Comparison of ENCODE assay signal across 34 cellular contexts in genomic region chr3:83393276-83393675, GRCh38.
"Had no signal": no experiment of that assay in that cellular context is flagged by ENCODE, and none has a peak within 500 bp of the region (broad histone marks: within the 10 kb centered on the region; RNA-seq: fewer than 3 reads in every experiment).

No MANE protein-coding gene starts in this region.

- H3K36me3 Mint-ChIP-seq: activated naive CD4-positive, alpha-beta T cell treated with anti-CD3 and anti-CD28 coated beads, Interleukin-2, amount 50 U/mL, for 24 hours; activated naive CD8-positive, alpha-beta T cell treated with anti-CD3 and anti-CD28 coated beads for 36 hours; brain had no signal

- H3K4me1 ChIP-seq: adrenal gland, ascending aorta, breast epithelium, colonic mucosa, esophagus squamous epithelium, gastroesophageal sphincter had no signal

- H3K4me1 Mint-ChIP-seq: activated B cell treated with CpG ODN at 0.5 μM for 24 hours; activated naive CD4-positive, alpha-beta T cell treated with anti-CD3 and anti-CD28 coated beads, Interleukin-2, amount 50 U/mL, for 24 hours; activated naive CD8-positive, alpha-beta T cell treated with anti-CD3 and anti-CD28 coated beads for 36 hours; activated naive CD8-positive, alpha-beta T cell treated with anti-CD3 and anti-CD28 coated beads, Interleukin-2, amount 50 U/mL, for 24 hours; brain; T-helper 17 cell had no signal

- H3K27me3 Mint-ChIP-seq: activated B cell treated with CpG ODN at 0.5 μM for 24 hours; activated CD8-positive, alpha-beta T cell treated with anti-CD3 and anti-CD28 coated beads for 36 hours; activated naive CD4-positive, alpha-beta T cell treated with anti-CD3 and anti-CD28 coated beads, Interleukin-2, amount 50 U/mL, for 24 hours; activated naive CD8-positive, alpha-beta T cell treated with anti-CD3 and anti-CD28 coated beads for 36 hours; activated naive CD8-positive, alpha-beta T cell treated with anti-CD3 and anti-CD28 coated beads, Interleukin-2, amount 50 U/mL, for 24 hours; T-helper 17 cell had no signal

- H3K27me3 ChIP-seq: adrenal gland, ascending aorta, breast epithelium, cardiac muscle cell, colonic mucosa, esophagus squamous epithelium, gastroesophageal sphincter had no signal

- ATAC-seq: activated CD4-positive, CD25-positive, alpha-beta regulatory T cell treated with anti-CD3 and anti-CD28 coated beads, Interleukin-2, amount 50 U/mL, for 24 hours; activated CD8-positive, alpha-beta T cell treated with anti-CD3 and anti-CD28 coated beads for 36 hours; activated naive CD8-positive, alpha-beta T cell treated with anti-CD3 and anti-CD28 coated beads, Interleukin-2, amount 50 U/mL, for 24 hours; activated T-cell treated with anti-CD3 and anti-CD28 coated beads, Interleukin-2, amount 50 U/mL, for 4 hours; gastroesophageal sphincter; T-helper 17 cell had no signal

- FAIRE-seq: endometrium, endothelial cell of umbilical vein had no signal

- H3K4me3 Mint-ChIP-seq: activated B cell treated with CpG ODN at 0.5 μM for 24 hours; activated CD8-positive, alpha-beta T cell treated with anti-CD3 and anti-CD28 coated beads for 36 hours; activated naive CD4-positive, alpha-beta T cell treated with anti-CD3 and anti-CD28 coated beads for 36 hours; activated naive CD4-positive, alpha-beta T cell treated with anti-CD3 and anti-CD28 coated beads, Interleukin-2, amount 50 U/mL, for 24 hours; activated naive CD8-positive, alpha-beta T cell treated with anti-CD3 and anti-CD28 coated beads for 36 hours; activated naive CD8-positive, alpha-beta T cell treated with anti-CD3 and anti-CD28 coated beads, Interleukin-2, amount 50 U/mL, for 24 hours; activated T-cell treated with anti-CD3 and anti-CD28 coated beads, Interleukin-2, amount 50 U/mL, for 4 hours; brain; T-helper 17 cell; T-helper 2 cell treated with Interferon-gamma antibody and Interleukin-4, amounts not matched to agents 5 μg/mL and 100 μg/mL, for 36 hours had no signal

- DNase-seq: activated B cell treated with CpG ODN at 0.5 μM for 24 hours; activated CD4-positive, alpha-beta T cell treated with anti-CD3 and anti-CD28 coated beads for 48 hours; activated CD4-positive, alpha-beta T cell treated with anti-CD3 and anti-CD28 coated beads, Interleukin-2, amount 50 U/mL, for 1 hour; activated CD4-positive, alpha-beta T cell treated with anti-CD3 and anti-CD28 coated beads, Interleukin-2, amount 50 U/mL, for 48 hours; activated CD8-positive, alpha-beta memory T cell treated with anti-CD3 and anti-CD28 coated beads for 24 hours; activated CD8-positive, alpha-beta T cell treated with anti-CD3 and anti-CD28 coated beads for 36 hours; activated effector memory CD4-positive, alpha-beta T cell treated with anti-CD3 and anti-CD28 coated beads, Interleukin-2, amount 50 U/mL, for 16 hours; activated naive CD4-positive, alpha-beta T cell treated with anti-CD3 and anti-CD28 coated beads for 36 hours; activated naive CD8-positive, alpha-beta T cell treated with anti-CD3 and anti-CD28 coated beads for 36 hours; activated naive CD8-positive, alpha-beta T cell treated with anti-CD3 and anti-CD28 coated beads, Interleukin-2, amount 50 U/mL, for 24 hours; activated T-cell treated with anti-CD3 and anti-CD28 coated beads, Interleukin-2, amount 50 U/mL, for 4 hours; adrenal gland; central memory CD4-positive, alpha-beta T cell; cerebellar nuclear complex; colonic mucosa; effector CD8-positive, alpha-beta T cell; esophagus squamous epithelium; foreskin melanocyte; T-helper 1 cell; T-helper 17 cell; T1000; WERI-Rb-1 had no signal

- H3K27ac ChIP-seq: adrenal gland, ascending aorta, breast epithelium, cardiac muscle cell, colonic mucosa, epithelial cell of prostate, esophagus squamous epithelium, gastroesophageal sphincter, WERI-Rb-1 had no signal

- H3K9me3 Mint-ChIP-seq: activated B cell treated with CpG ODN at 0.5 μM for 24 hours had no signal

- H3K36me3 ChIP-seq: adrenal gland, ascending aorta, breast epithelium, cardiac muscle cell, colonic mucosa, esophagus squamous epithelium, gastroesophageal sphincter, WERI-Rb-1 had no signal

- H3K27ac Mint-ChIP-seq: activated B cell treated with CpG ODN at 0.5 μM for 24 hours; activated CD8-positive, alpha-beta T cell treated with anti-CD3 and anti-CD28 coated beads for 36 hours; activated naive CD4-positive, alpha-beta T cell treated with anti-CD3 and anti-CD28 coated beads for 36 hours; activated naive CD4-positive, alpha-beta T cell treated with anti-CD3 and anti-CD28 coated beads, Interleukin-2, amount 50 U/mL, for 24 hours; activated naive CD8-positive, alpha-beta T cell treated with anti-CD3 and anti-CD28 coated beads for 36 hours; activated naive CD8-positive, alpha-beta T cell treated with anti-CD3 and anti-CD28 coated beads, Interleukin-2, amount 50 U/mL, for 24 hours; activated T-helper 2 cell treated with anti-CD3 and anti-CD28 coated beads, Interferon-gamma antibody, Interleukin-2, Interleukin-4, amounts not matched to agents 10 μg/mL and 5 μg/mL and 100 μg/mL, durations not matched to agents 14 hours and 24 hours and 36 hours; brain; T-helper 17 cell; T-helper 2 cell treated with Interferon-gamma antibody and Interleukin-4, amounts not matched to agents 5 μg/mL and 100 μg/mL, for 36 hours had no signal

- H3K9me3 ChIP-seq: adrenal gland, ascending aorta, colonic mucosa, esophagus squamous epithelium had no signal

- H3K4me3 ChIP-seq: adrenal gland, ascending aorta, breast epithelium, cardiac muscle cell, colonic mucosa, esophagus squamous epithelium, gastroesophageal sphincter had no signal
